Comparison of ENCODE assay signal across 1 cellular context in the genomic region with DNA sequence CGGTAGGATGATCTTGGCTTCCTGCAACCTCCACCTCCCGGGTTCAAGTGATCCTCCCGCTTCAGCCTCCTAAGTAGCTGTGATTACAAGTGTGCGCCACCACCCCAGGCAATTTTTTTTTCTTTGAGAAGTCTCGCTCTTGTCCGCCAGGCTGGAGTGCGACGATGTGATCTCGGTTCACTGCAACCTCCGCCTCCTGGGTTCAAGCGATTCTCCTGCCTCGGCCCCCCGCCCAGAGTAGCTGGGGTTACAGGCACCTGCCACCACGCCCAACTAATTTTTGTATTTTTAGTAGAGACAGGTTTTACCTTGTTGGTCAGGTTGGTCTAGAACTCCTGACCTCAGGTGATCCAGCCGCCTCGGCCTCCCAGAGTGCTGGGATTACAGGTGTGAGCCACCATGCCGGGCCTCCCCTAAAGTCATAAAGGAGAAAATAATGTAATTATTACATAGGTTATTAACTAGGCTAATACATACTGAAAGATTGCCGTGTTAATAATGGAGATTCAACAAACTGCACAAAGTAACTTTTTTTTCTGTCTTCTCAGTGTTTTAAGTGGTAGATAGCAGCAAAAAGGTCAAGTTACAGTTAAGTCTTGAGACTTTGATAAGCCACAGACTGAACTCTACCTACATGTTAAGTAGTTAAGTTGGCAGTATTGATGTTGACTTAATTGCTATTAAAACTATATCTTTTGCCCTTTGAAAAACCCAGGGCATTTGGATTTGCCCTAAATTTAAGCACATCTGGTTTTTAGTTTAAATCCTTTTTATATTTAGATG.
TF ChIP-seq lines count a peak whose summit lies in the region.

No MANE protein-coding gene starts in this region.

TF ChIP-seq in endothelial cell of umbilical vein, 7 proteins besides CTCF, POLR2A, EP300 and RAD21:
- TF ChIP-seq MYC (IDR thresholded peaks at IDR 0.05; ENCODE audit: low read depth, low read length) (no peak), POLR2AphosphoS5 (IDR thresholded peaks at IDR 0.05; ENCODE audit: insufficient read depth, low read depth, low read length) (no peak), JUN (IDR thresholded peaks at IDR 0.05; ENCODE audit: borderline replicate concordance, insufficient read depth, insufficient read length, low read depth) (no peak), EZH2 (IDR thresholded peaks at IDR 0.05; ENCODE audit: borderline replicate concordance, low read depth, low read length, severe bottlenecking) (no peak), GATA2 (IDR thresholded peaks at IDR 0.05; ENCODE audit: insufficient read depth, insufficient read length, low read depth, low read length) (no peak), FOS (IDR thresholded peaks at IDR 0.05; ENCODE audit: borderline replicate concordance, insufficient read depth, low read length) (no peak)
- TF ChIP-seq, protein P1, sequence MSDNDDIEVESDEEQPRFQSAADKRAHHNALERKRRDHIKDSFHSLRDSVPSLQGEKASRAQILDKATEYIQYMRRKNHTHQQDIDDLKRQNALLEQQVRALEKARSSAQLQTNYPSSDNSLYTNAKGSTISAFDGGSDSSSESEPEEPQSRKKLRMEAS (IDR thresholded peaks at IDR 0.05; ENCODE audit: insufficient read depth, insufficient read length): no peak
